Comparison of ENCODE assay signal across 8 cellular contexts in genomic region chr11:10317281-10317755, GRCh38.
A peak's percentile ranks its signal among the peaks of the same experiment; 100 is the strongest.
DNase-seq lines count a peak whose midpoint lies in the region; ATAC-seq lines count a peak whose summit lies in the region.

No MANE protein-coding gene starts in this region.

- H3K36me3 Mint-ChIP-seq in stimulated activated memory B cell treated with anti-CD40 and anti-IgM and Interleukin-4, amounts not matched to agents 10 μg/mL and 1 μg/mL and 100 μg/mL, for 72 hours: no peaks in the 10 kb centered on the region

- peak overlapping the region; percentile 68 for H3K4me3 Mint-ChIP-seq in stimulated activated memory B cell treated with anti-CD40 and anti-IgM and Interleukin-4, amounts not matched to agents 10 μg/mL and 1 μg/mL and 100 μg/mL, for 72 hours

- intact Hi-C loops in posterior cingulate gyrus (cut with DNase I): no loop called here

- H3K4me1 Mint-ChIP-seq in stimulated activated memory B cell treated with anti-CD40 and anti-IgM and Interleukin-4, amounts not matched to agents 10 μg/mL and 1 μg/mL and 100 μg/mL, for 72 hours: peaks cover 35% of the 10 kb centered on the region

- peaks cover 9% of the 10 kb centered on the region for H3K27me3 Mint-ChIP-seq in stimulated activated memory B cell treated with anti-CD40 and anti-IgM and Interleukin-4, amounts not matched to agents 10 μg/mL and 1 μg/mL and 100 μg/mL, for 72 hours

- no peaks in the 10 kb centered on the region for H3K9me3 Mint-ChIP-seq in stimulated activated memory B cell treated with anti-CD40 and anti-IgM and Interleukin-4, amounts not matched to agents 10 μg/mL and 1 μg/mL and 100 μg/mL, for 72 hours

- DNase-seq in NCI-H2081 (lab: John Stamatoyannopoulos, UW) (peak; percentile 11 to 47), NCI-H2081 treated with DMSO at 0.1 percent for 48 hours (lab: John Stamatoyannopoulos, UW) (no peak), astrocyte of the hippocampus (ENCODE audit: low read depth, low spot score) (peak; percentile 29), posterior cingulate gyrus (no peak)
- DNase-seq in activated CD4-positive, CD25-positive, alpha-beta regulatory T cell treated with anti-CD3 and anti-CD28 coated beads, Interleukin-2, amount 50 U/mL, for 72 hours: no peak

- ATAC-seq in HG03103 (IDR thresholded peaks at IDR 0.05; ENCODE audit: low read depth, unreplicated experiment) (peak; percentile 11), GM18870 (IDR thresholded peaks at IDR 0.05; ENCODE audit: unreplicated experiment) (no peak)
- ATAC-seq in stimulated activated memory B cell treated with anti-CD40 and anti-IgM and Interleukin-4, amounts not matched to agents 10 μg/mL and 1 μg/mL and 100 μg/mL, for 72 hours: no peak

- H3K27ac Mint-ChIP-seq in stimulated activated memory B cell treated with anti-CD40 and anti-IgM and Interleukin-4, amounts not matched to agents 10 μg/mL and 1 μg/mL and 100 μg/mL, for 72 hours: peak overlapping the region; percentile 100

Comparison
In these comparisons a context has a peak if more than half of its experiments do, and no peak if none do; other contexts are left out.
1. DNase-seq: peak in NCI-H2081 (2 of 2) and astrocyte of the hippocampus (single experiment); none in NCI-H2081 treated with DMSO at 0.1 percent for 48 hours (single experiment), activated CD4-positive, CD25-positive, alpha-beta regulatory T cell treated with anti-CD3 and anti-CD28 coated beads, Interleukin-2, amount 50 U/mL, for 72 hours (single experiment) and posterior cingulate gyrus (0 of 10).